In genomic region chr16:30767767-30768465, GRCh38 we compare ENCODE assay signal across 3 cellular contexts.
TF ChIP-seq lines count a peak whose summit lies in the region.

No MANE protein-coding gene starts in this region.

TF ChIP-seq in HEK293, 187 proteins besides CTCF, POLR2A, EP300 and RAD21:
- no peak for TF ChIP-seq ZNF488 (tag by site-specific recombination; IDR thresholded peaks at IDR 0.05)
- TF ChIP-seq ZNF10 (tag by site-specific recombination; IDR thresholded peaks at IDR 0.05): peak; percentile 56; the same call in 1 of the 2 replicates

TF ChIP-seq in K562, 482 proteins besides CTCF, POLR2A, EP300 and RAD21:
- TF ChIP-seq CBFA2T2 (conservative IDR thresholded peaks at IDR 0.05): no peak
- TF ChIP-seq RBFOX2 (IDR thresholded peaks at IDR 0.05; ENCODE audit: low read depth, low read length): peak; percentile 44; the same call in 1 of the 2 replicates

TF ChIP-seq in GM23338, 12 proteins besides CTCF, POLR2A, EP300 and RAD21:
- no peak for TF ChIP-seq STAT1 (IDR thresholded peaks at IDR 0.05; ENCODE audit: unreplicated experiment)
- no peak for TF ChIP-seq ZNF331 (CRISPR knock-in tag; IDR thresholded peaks at IDR 0.05; ENCODE audit: low read depth)
- TF ChIP-seq ZNF114 (CRISPR knock-in tag; IDR thresholded peaks at IDR 0.05): no peak
- no peak for TF ChIP-seq CREB1 (CRISPR knock-in tag; IDR thresholded peaks at IDR 0.05; ENCODE audit: low read depth)
- no peak for TF ChIP-seq NANOG (IDR thresholded peaks at IDR 0.05; ENCODE audit: borderline replicate concordance)
- no peak for TF ChIP-seq JUNB (IDR thresholded peaks at IDR 0.05; ENCODE audit: unreplicated experiment)
- no peak for TF ChIP-seq EZH2phosphoT487 (IDR thresholded peaks at IDR 0.05; ENCODE audit: unreplicated experiment)
- TF ChIP-seq, protein P1, sequence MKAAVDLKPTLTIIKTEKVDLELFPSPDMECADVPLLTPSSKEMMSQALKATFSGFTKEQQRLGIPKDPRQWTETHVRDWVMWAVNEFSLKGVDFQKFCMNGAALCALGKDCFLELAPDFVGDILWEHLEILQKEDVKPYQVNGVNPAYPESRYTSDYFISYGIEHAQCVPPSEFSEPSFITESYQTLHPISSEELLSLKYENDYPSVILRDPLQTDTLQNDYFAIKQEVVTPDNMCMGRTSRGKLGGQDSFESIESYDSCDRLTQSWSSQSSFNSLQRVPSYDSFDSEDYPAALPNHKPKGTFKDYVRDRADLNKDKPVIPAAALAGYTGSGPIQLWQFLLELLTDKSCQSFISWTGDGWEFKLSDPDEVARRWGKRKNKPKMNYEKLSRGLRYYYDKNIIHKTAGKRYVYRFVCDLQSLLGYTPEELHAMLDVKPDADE (IDR thresholded peaks at IDR 0.05): no peak
- TF ChIP-seq EZH2 (IDR thresholded peaks at IDR 0.05; ENCODE audit: low read depth, unreplicated experiment): no peak
- no peak for TF ChIP-seq REST (IDR thresholded peaks at IDR 0.05; ENCODE audit: unreplicated experiment)
- no peak for TF ChIP-seq ZNF462 (CRISPR knock-in tag; IDR thresholded peaks at IDR 0.05)
- TF ChIP-seq POLR2AphosphoS5 (IDR thresholded peaks at IDR 0.05; ENCODE audit: low read depth): no peak
